In the genomic region with DNA sequence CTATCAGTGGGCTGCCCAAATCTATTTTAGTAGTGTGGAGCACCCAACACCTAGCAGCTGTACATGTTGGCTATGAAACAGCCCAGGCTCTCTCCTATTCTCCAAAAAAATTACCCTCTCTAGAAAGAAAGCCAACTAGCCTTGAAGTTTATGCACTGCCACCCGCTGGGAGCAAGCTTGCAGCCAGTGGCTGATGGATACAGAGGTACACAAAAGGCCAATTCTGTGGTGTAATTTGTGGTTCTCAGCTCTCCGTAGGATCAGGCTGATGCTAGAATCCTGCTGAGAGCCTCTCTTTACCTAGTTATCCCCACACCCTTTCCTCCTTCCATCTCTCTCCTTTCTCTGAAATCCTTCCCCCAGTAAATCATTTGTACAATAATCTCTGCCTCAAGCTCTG, we compare ENCODE assay signal across 23 cellular contexts.
DNase-seq lines count a peak whose midpoint lies in the region; ATAC-seq and TF ChIP-seq lines count a peak whose summit lies in the region.
"Had no signal": no experiment of that assay in that cellular context is flagged by ENCODE, and none has a peak within 500 bp of the region (broad histone marks: within the 10 kb centered on the region; RNA-seq: fewer than 3 reads in every experiment).

No MANE protein-coding gene starts in this region.

- H3K4me2 ChIP-seq in neural progenitor cell = no peak overlapping the region
- H3K4me2 ChIP-seq: BLaER1 treated with 17β-estradiol and CSF1 and Interleukin-3, amounts not matched to agents 10 nM and 100 nM had no signal

- H3K4me1 ChIP-seq in neural progenitor cell = no peaks in the 10 kb centered on the region

- no peaks in the 10 kb centered on the region for H3F3A ChIP-seq in neural progenitor cell (ENCODE audit: low read depth)

- intact Hi-C loops in Right ventricle myocardium inferior (cut with DNase I) = no loop called here

- no peak overlapping the region for H3K27ac ChIP-seq in neural progenitor cell
- H3K27ac ChIP-seq: BLaER1 treated with 17β-estradiol and CSF1 and Interleukin-3, amounts not matched to agents 10 nM and 100 nM; SJCRH30 had no signal

- in situ Hi-C loops in SK-MEL-5 (cut with HindIII; ENCODE audit: low pct_unique_long_range_greater_than_20kb, low sequenced_read_pairs) = no loop called here

- H2AFZ ChIP-seq in neural progenitor cell (replicated peaks) = no peak overlapping the region

- H3K27ac Mint-ChIP-seq in neural progenitor cell = no peak overlapping the region
- H3K27ac Mint-ChIP-seq: CD4-positive, alpha-beta T cell had no signal

- H3K36me3 ChIP-seq in H7 (replicated peaks; ENCODE audit: control insufficient read depth, insufficient read depth, low read length) (no peaks in the 10 kb centered on the region), neural progenitor cell (no peaks in the 10 kb centered on the region)
- H3K36me3 ChIP-seq: BLaER1 treated with 17β-estradiol and CSF1 and Interleukin-3, amounts not matched to agents 10 nM and 100 nM; SJCRH30 had no signal

- H3K4me1 Mint-ChIP-seq in neural progenitor cell = peaks cover 10% of the 10 kb centered on the region

- no peaks in the 10 kb centered on the region for H3K27me3 Mint-ChIP-seq in neural progenitor cell (ENCODE audit: insufficient read depth, low read depth)
- H3K27me3 Mint-ChIP-seq: CD4-positive, alpha-beta T cell had no signal

- no peaks in the 10 kb centered on the region for H3K36me3 Mint-ChIP-seq in neural progenitor cell

- no peak overlapping the region for H3K4me3 Mint-ChIP-seq in neural progenitor cell
- H3K4me3 Mint-ChIP-seq: CD4-positive, alpha-beta T cell had no signal

- no peaks in the 10 kb centered on the region for H3K27me3 ChIP-seq in H7 (ENCODE audit: control insufficient read depth, insufficient read depth, low read length)
- no peaks in the 10 kb centered on the region for H3K27me3 ChIP-seq in neural progenitor cell
- H3K27me3 ChIP-seq: BLaER1 treated with 17β-estradiol and CSF1 and Interleukin-3, amounts not matched to agents 10 nM and 100 nM; SJCRH30 had no signal

- no peaks in the 10 kb centered on the region for H3K79me2 ChIP-seq in neural progenitor cell (ENCODE audit: low read depth)

- peak; percentile 21 for TF ChIP-seq CTCF in choroid plexus epithelial cell (conservative IDR thresholded peaks at IDR 0.05; ENCODE audit: low read depth, low read length)
- no peak for TF ChIP-seq CTCF in neural progenitor cell (IDR thresholded peaks at IDR 0.05)

- peaks cover 4% of the 10 kb centered on the region for H3K9me3 Mint-ChIP-seq in neural progenitor cell
- H3K9me3 Mint-ChIP-seq: CD4-positive, alpha-beta T cell had no signal

- no peak for ATAC-seq in Right ventricle myocardium inferior
- ATAC-seq: HCT116, K562, PC-3 had no signal

- H3K9me3 ChIP-seq in neural progenitor cell (ENCODE audit: low read depth) = no peaks in the 10 kb centered on the region
- H3K9me3 ChIP-seq: BLaER1 treated with 17β-estradiol and CSF1 and Interleukin-3, amounts not matched to agents 10 nM and 100 nM; SJCRH30 had no signal

- H3K4me3 ChIP-seq in H7 (ENCODE audit: insufficient read depth, low read depth, low read length) (no peak overlapping the region), choroid plexus epithelial cell (ENCODE audit: low read depth, low read length) (no peak overlapping the region), neural progenitor cell (no peak overlapping the region)
- H3K4me3 ChIP-seq: BLaER1 treated with 17β-estradiol and CSF1 and Interleukin-3, amounts not matched to agents 10 nM and 100 nM; K562; SJCRH30 had no signal

- no peaks in the 10 kb centered on the region for H4K20me1 ChIP-seq in neural progenitor cell (ENCODE audit: low read depth)
- H4K20me1 ChIP-seq: BLaER1 treated with 17β-estradiol and CSF1 and Interleukin-3, amounts not matched to agents 10 nM and 100 nM had no signal

- peak; percentile 10 for DNase-seq in H7
- DNase-seq in SK-MEL-5 (ENCODE audit: low read depth, low spot score) = peak; percentile 44
- DNase-seq in choroid plexus epithelial cell (ENCODE audit: low read depth) = peak; percentile 84
- peak; percentile 16 for DNase-seq in neural progenitor cell (ENCODE audit: low spot score)
- DNase-seq in DMS 273 treated with DMSO at 0.1 percent for 48 hours (lab: John Stamatoyannopoulos, UW) = no peak
- DNase-seq in DMS79 treated with DMSO at 0.1 percent for 48 hours (lab: John Stamatoyannopoulos, UW) = no peak
- no peak for DNase-seq in Right ventricle myocardium inferior (ENCODE audit: missing footprints)
- DNase-seq: AML-193; CD4-positive, alpha-beta T cell; DMS53; GOT3; Kasumi-1; NCI-H1092 treated with DMSO at 0.1 percent for 48 hours; NCI-H1436; NCI-H187 treated with DMSO at 0.1 percent for 48 hours; NCI-H226; NCI-H510A; NCI-H774; PC-3 had no signal

- no peak overlapping the region for H3K9ac ChIP-seq in neural progenitor cell
- H3K9ac ChIP-seq: BLaER1 treated with 17β-estradiol and CSF1 and Interleukin-3, amounts not matched to agents 10 nM and 100 nM had no signal

Comparison
In these comparisons a context has a peak if more than half of its experiments do, and no peak if none do; other contexts are left out.
1. DNase-seq: peak in H7 (single experiment), SK-MEL-5 (single experiment), choroid plexus epithelial cell (single experiment) and neural progenitor cell (single experiment); none in DMS 273 treated with DMSO at 0.1 percent for 48 hours (single experiment), DMS79 treated with DMSO at 0.1 percent for 48 hours (single experiment) and Right ventricle myocardium inferior (single experiment).